ENCODE assay signal across 17 cellular contexts in the genomic region with DNA sequence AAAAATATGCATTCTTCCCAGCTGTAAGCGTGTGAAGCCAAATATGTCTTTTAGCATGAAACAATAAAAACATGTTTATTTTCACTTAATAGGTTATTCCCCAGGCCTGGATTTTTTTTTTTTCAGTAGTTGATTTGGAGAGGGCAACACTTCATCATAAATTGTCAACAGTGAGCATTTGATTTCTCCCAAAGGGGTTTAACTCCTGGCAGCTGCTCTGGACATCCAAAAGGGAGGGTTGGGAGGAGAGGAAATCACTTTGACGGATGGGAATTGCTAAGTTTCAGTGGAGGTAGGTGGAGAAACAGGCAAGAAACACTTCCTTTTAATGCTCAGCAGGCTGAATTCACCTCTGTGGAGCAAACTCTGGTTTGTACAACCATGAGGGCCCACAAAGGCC. TPM values are rescaled to one million over a fixed set of nuclear protein-coding genes. Genes with fewer than 3 reads are reported as not detected.
"Had no signal": no experiment of that assay in that cellular context is flagged by ENCODE, and none has a peak within 500 bp of the region (broad histone marks: within the 10 kb centered on the region; RNA-seq: fewer than 3 reads in every experiment).

No MANE protein-coding gene starts in this region.

- H3K4me3 ChIP-seq: cardiac muscle cell, gastroesophageal sphincter, hepatocyte, right lobe of liver had no signal

- H3K4me2 ChIP-seq: hepatocyte had no signal

- DNase-seq: activated B cell treated with CpG ODN at 0.5 μM for 24 hours; activated CD4-positive, alpha-beta T cell treated with anti-CD3 and anti-CD28 coated beads, Interleukin-2, amount 10 ng/mL, durations not matched to agents 24 days and 14 days; activated naive CD4-positive, alpha-beta T cell treated with Interleukin-2 at 50 U/mL for 16 hours; activated naive CD8-positive, alpha-beta T cell treated with anti-CD3 and anti-CD28 coated beads, Interleukin-2, amount 50 U/mL, for 24 hours; kidney; naive B cell; right lobe of liver; stimulated activated CD4-positive, alpha-beta T cell treated with anti-CD3 and anti-CD28 coated beads, Interleukin-12 subunit alpha, Interleukin-12 subunit beta, amount 100 ng/mL, for 4 hours; stimulated activated CD4-positive, alpha-beta T cell treated with anti-CD3 and anti-CD28 coated beads, Interleukin-2, amount 100 ng/mL, for 48 hours; stimulated activated CD8-positive, alpha-beta memory T cell treated with anti-CD3 and anti-CD28 coated beads, Interleukin-4, amount 100 ng/mL, for 48 hours had no signal

- H3K27ac Mint-ChIP-seq: activated B cell treated with CpG ODN at 0.5 μM for 24 hours; activated CD4-positive, alpha-beta T cell treated with anti-CD3 and anti-CD28 coated beads, Interleukin-2, amount 10 ng/mL, durations not matched to agents 24 days and 14 days; activated naive CD8-positive, alpha-beta T cell treated with anti-CD3 and anti-CD28 coated beads, Interleukin-2, amount 50 U/mL, for 24 hours; naive B cell; stimulated activated naive CD8-positive, alpha-beta T cell treated with anti-CD3 and anti-CD28 coated beads, Interleukin-15, Interleukin-2, amounts not matched to agents 100 ng/mL and 50 ng/mL, for 24 hours; T-helper 1 cell treated with Interleukin-12 subunit alpha and Interleukin-12 subunit beta and Interleukin-4 antibody, amounts not matched to agents 30 μg/mL and 1 μg/mL, for 36 hours had no signal

- H3K9me3 ChIP-seq: right lobe of liver had no signal

- H3K4me3 Mint-ChIP-seq: activated B cell treated with CpG ODN at 0.5 μM for 24 hours; activated CD4-positive, alpha-beta T cell treated with anti-CD3 and anti-CD28 coated beads, Interleukin-2, amount 10 ng/mL, durations not matched to agents 24 days and 14 days; activated naive CD8-positive, alpha-beta T cell treated with anti-CD3 and anti-CD28 coated beads, Interleukin-2, amount 50 U/mL, for 24 hours; naive B cell; stimulated activated naive CD8-positive, alpha-beta T cell treated with anti-CD3 and anti-CD28 coated beads, Interleukin-15, Interleukin-2, amounts not matched to agents 100 ng/mL and 50 ng/mL, for 24 hours; T-helper 1 cell treated with Interleukin-12 subunit alpha and Interleukin-12 subunit beta and Interleukin-4 antibody, amounts not matched to agents 30 μg/mL and 1 μg/mL, for 36 hours had no signal

- H3K9me3 Mint-ChIP-seq: activated B cell treated with CpG ODN at 0.5 μM for 24 hours; activated CD4-positive, alpha-beta T cell treated with anti-CD3 and anti-CD28 coated beads, Interleukin-2, amount 10 ng/mL, durations not matched to agents 24 days and 14 days; activated naive CD8-positive, alpha-beta T cell treated with anti-CD3 and anti-CD28 coated beads, Interleukin-2, amount 50 U/mL, for 24 hours; naive B cell; stimulated activated naive CD8-positive, alpha-beta T cell treated with anti-CD3 and anti-CD28 coated beads, Interleukin-15, Interleukin-2, amounts not matched to agents 100 ng/mL and 50 ng/mL, for 24 hours; T-helper 1 cell treated with Interleukin-12 subunit alpha and Interleukin-12 subunit beta and Interleukin-4 antibody, amounts not matched to agents 30 μg/mL and 1 μg/mL, for 36 hours had no signal

- H3K4me1 ChIP-seq: gastroesophageal sphincter had no signal

- H3K27me3 ChIP-seq: cardiac muscle cell, gastroesophageal sphincter, hepatocyte, right lobe of liver had no signal

- H3K36me3 Mint-ChIP-seq: naive B cell had no signal

- H3K36me3 ChIP-seq: cardiac muscle cell, gastroesophageal sphincter, right lobe of liver had no signal

- H3K27ac ChIP-seq: cardiac muscle cell, gastroesophageal sphincter, hepatocyte, right lobe of liver had no signal

- H3K4me1 Mint-ChIP-seq: naive B cell had no signal

- H2AFZ ChIP-seq: hepatocyte had no signal

- ATAC-seq: activated naive CD8-positive, alpha-beta T cell treated with anti-CD3 and anti-CD28 coated beads, Interleukin-2, amount 50 U/mL, for 24 hours; gastroesophageal sphincter; right lobe of liver had no signal

RNA-seq across cellular contexts. Expression of a gene that starts 23.7 kb away (rescaled TPM):
- total RNA-seq: cardiac muscle cell, fibroblast of lung, kidney, lower leg skin, right lobe of liver had no signal
- polyA plus RNA-seq: fibroblast of lung had no signal
